In genomic region chr20:47142782-47143170, GRCh38 we compare ENCODE assay signal across 24 cellular contexts.
A peak's percentile ranks its signal among the peaks of the same experiment; 100 is the strongest.
DNase-seq lines count a peak whose midpoint lies in the region; ATAC-seq and TF ChIP-seq lines count a peak whose summit lies in the region.
"Had no signal": no experiment of that assay in that cellular context is flagged by ENCODE, and none has a peak within 500 bp of the region (broad histone marks: within the 10 kb centered on the region; RNA-seq: fewer than 3 reads in every experiment).

No MANE protein-coding gene starts in this region.

- H3K4me1 Mint-ChIP-seq in dendritic cell treated with granulocyte-macrophage colony-stimulating factor and Interleukin-4, amounts not matched to agents 40 ng/mL and 50 ng/mL, for 4 days (ENCODE audit: low read depth): peaks cover 41% of the 10 kb centered on the region
- H3K4me1 Mint-ChIP-seq in activated T-helper 1 cell treated with anti-CD3 and anti-CD28 coated beads, Interleukin-12 subunit alpha, Interleukin-12 subunit beta, Interleukin-2, Interleukin-4 antibody, amounts not matched to agents 30 ng/mL and 10 ng/mL and 1 ng/mL, durations not matched to agents 14 hours and 24 hours and 36 hours (ENCODE audit: low read depth): no peaks in the 10 kb centered on the region
- H3K4me1 Mint-ChIP-seq: IgD-negative memory B cell had no signal

- no peaks in the 10 kb centered on the region for H3K4me1 ChIP-seq in right atrium auricular region

- H3K36me3 ChIP-seq in right atrium auricular region: no peaks in the 10 kb centered on the region
- H3K36me3 ChIP-seq: BLaER1 treated with 17β-estradiol and CSF1 and Interleukin-3, amounts not matched to agents 10 nM and 100 nM; SJCRH30 had no signal

- H3K27me3 ChIP-seq in right atrium auricular region: no peaks in the 10 kb centered on the region
- H3K27me3 ChIP-seq: BLaER1 treated with 17β-estradiol and CSF1 and Interleukin-3, amounts not matched to agents 10 nM and 100 nM; SJCRH30 had no signal

- peaks cover 0 to 15% of the 10 kb centered on the region in 2 donors for H3K9me3 ChIP-seq in right atrium auricular region

- intact Hi-C loops in Right ventricle myocardium inferior (cut with DNase I): no loop called here
- intact Hi-C loops in dendritic cell treated with granulocyte-macrophage colony-stimulating factor and Interleukin-4, amounts not matched to agents 40 ng/mL and 50 ng/mL, for 4 days (cut with micrococcal nuclease): no loop called here
- intact Hi-C loops in activated T-helper 1 cell treated with anti-CD3 and anti-CD28 coated beads, Interleukin-12 subunit alpha, Interleukin-12 subunit beta, Interleukin-2, Interleukin-4 antibody, amounts not matched to agents 30 ng/mL and 10 ng/mL and 1 ng/mL, durations not matched to agents 14 hours and 24 hours and 36 hours (cut with micrococcal nuclease): no loop called here

- H3K36me3 Mint-ChIP-seq in dendritic cell treated with granulocyte-macrophage colony-stimulating factor and Interleukin-4, amounts not matched to agents 40 ng/mL and 50 ng/mL, for 4 days (ENCODE audit: low read depth): no peaks in the 10 kb centered on the region
- no peaks in the 10 kb centered on the region for H3K36me3 Mint-ChIP-seq in activated T-helper 1 cell treated with anti-CD3 and anti-CD28 coated beads, Interleukin-12 subunit alpha, Interleukin-12 subunit beta, Interleukin-2, Interleukin-4 antibody, amounts not matched to agents 30 ng/mL and 10 ng/mL and 1 ng/mL, durations not matched to agents 14 hours and 24 hours and 36 hours (ENCODE audit: low read depth)
- H3K36me3 Mint-ChIP-seq: CD8-positive, alpha-beta T cell had no signal

- TF ChIP-seq CTCF in right atrium auricular region (IDR thresholded peaks at IDR 0.05): no peak

- peaks cover 14% of the 10 kb centered on the region for H3K9me3 Mint-ChIP-seq in dendritic cell treated with granulocyte-macrophage colony-stimulating factor and Interleukin-4, amounts not matched to agents 40 ng/mL and 50 ng/mL, for 4 days
- peaks cover 9% of the 10 kb centered on the region for H3K9me3 Mint-ChIP-seq in activated T-helper 1 cell treated with anti-CD3 and anti-CD28 coated beads, Interleukin-12 subunit alpha, Interleukin-12 subunit beta, Interleukin-2, Interleukin-4 antibody, amounts not matched to agents 30 ng/mL and 10 ng/mL and 1 ng/mL, durations not matched to agents 14 hours and 24 hours and 36 hours

- no peak overlapping the region for H3K4me3 Mint-ChIP-seq in dendritic cell treated with granulocyte-macrophage colony-stimulating factor and Interleukin-4, amounts not matched to agents 40 ng/mL and 50 ng/mL, for 4 days
- no peak overlapping the region for H3K4me3 Mint-ChIP-seq in activated T-helper 1 cell treated with anti-CD3 and anti-CD28 coated beads, Interleukin-12 subunit alpha, Interleukin-12 subunit beta, Interleukin-2, Interleukin-4 antibody, amounts not matched to agents 30 ng/mL and 10 ng/mL and 1 ng/mL, durations not matched to agents 14 hours and 24 hours and 36 hours
- H3K4me3 Mint-ChIP-seq: CD8-positive, alpha-beta T cell; IgD-negative memory B cell had no signal

- ATAC-seq in Right ventricle myocardium inferior: peak; percentile 44
- no peak for ATAC-seq in GM19328 (IDR thresholded peaks at IDR 0.05; ENCODE audit: unreplicated experiment)
- no peak for ATAC-seq in GM21825 (IDR thresholded peaks at IDR 0.05; ENCODE audit: unreplicated experiment)
- ATAC-seq: CD8-positive, alpha-beta T cell had no signal

- no peak overlapping the region for H3K4me3 ChIP-seq in right atrium auricular region
- H3K4me3 ChIP-seq: BLaER1 treated with 17β-estradiol and CSF1 and Interleukin-3, amounts not matched to agents 10 nM and 100 nM; SJCRH30 had no signal

- H3K27me3 Mint-ChIP-seq in dendritic cell treated with granulocyte-macrophage colony-stimulating factor and Interleukin-4, amounts not matched to agents 40 ng/mL and 50 ng/mL, for 4 days: peaks cover 2% of the 10 kb centered on the region
- H3K27me3 Mint-ChIP-seq in activated T-helper 1 cell treated with anti-CD3 and anti-CD28 coated beads, Interleukin-12 subunit alpha, Interleukin-12 subunit beta, Interleukin-2, Interleukin-4 antibody, amounts not matched to agents 30 ng/mL and 10 ng/mL and 1 ng/mL, durations not matched to agents 14 hours and 24 hours and 36 hours (ENCODE audit: insufficient read depth): peaks cover 5% of the 10 kb centered on the region

- no peak overlapping the region for H3K27ac ChIP-seq in right atrium auricular region
- H3K27ac ChIP-seq: 22Rv1, RWPE1, SJCRH30 had no signal

- DNase-seq in Right ventricle myocardium inferior (ENCODE audit: missing footprints) (no peak), right atrium auricular region (ENCODE audit: low spot score) (no peak), islet precursor cell (peak; percentile 37), activated gamma-delta T cell treated with Interleukin-2 at 50 U/mL for 16 hours (no peak)
- no peak for DNase-seq in activated T-helper 1 cell treated with anti-CD3 and anti-CD28 coated beads, Interleukin-12 subunit alpha, Interleukin-12 subunit beta, Interleukin-2, Interleukin-4 antibody, amounts not matched to agents 30 ng/mL and 10 ng/mL and 1 ng/mL, durations not matched to agents 14 hours and 24 hours and 36 hours (ENCODE audit: low spot score)
- DNase-seq: ACHN; Calu3; CD8-positive, alpha-beta T cell; DMS153; NCI-H1105; NCI-H146; NCI-H2029; NCI-H226; NCI-H524; NCI-H774; NK-92 treated with Interleukin-12 subunit alpha and Interleukin-12 subunit beta, amount 100 ng/mL, for 24 hours; SJCRH30 had no signal

- H3K27ac Mint-ChIP-seq in dendritic cell treated with granulocyte-macrophage colony-stimulating factor and Interleukin-4, amounts not matched to agents 40 ng/mL and 50 ng/mL, for 4 days: peak overlapping the region; percentile 73
- no peak overlapping the region for H3K27ac Mint-ChIP-seq in activated T-helper 1 cell treated with anti-CD3 and anti-CD28 coated beads, Interleukin-12 subunit alpha, Interleukin-12 subunit beta, Interleukin-2, Interleukin-4 antibody, amounts not matched to agents 30 ng/mL and 10 ng/mL and 1 ng/mL, durations not matched to agents 14 hours and 24 hours and 36 hours
- H3K27ac Mint-ChIP-seq: CD8-positive, alpha-beta T cell; IgD-negative memory B cell had no signal
